15 cellular contexts compared by ENCODE assay signal in the genomic region with DNA sequence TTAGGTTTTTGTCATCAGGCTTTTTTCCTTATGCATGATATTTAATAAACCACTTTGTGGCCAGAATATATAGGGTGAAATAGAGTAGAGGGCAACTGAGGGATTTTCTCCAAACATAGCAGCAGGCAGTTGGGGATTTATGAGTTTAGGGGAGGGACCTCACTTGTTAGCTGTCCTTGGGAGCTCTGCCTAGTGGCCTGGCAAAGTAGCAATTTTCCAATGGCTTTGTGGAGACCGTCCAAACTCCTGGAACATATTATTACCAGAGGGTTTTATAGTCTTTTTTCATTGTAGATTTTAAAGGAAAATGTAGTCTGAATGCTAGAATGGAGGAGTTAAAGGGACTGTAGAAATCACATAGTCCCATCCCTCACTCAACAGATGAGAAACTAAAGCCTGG. TPM values are rescaled to one million over a fixed set of nuclear protein-coding genes. Genes with fewer than 3 reads are reported as not detected.
A peak's percentile ranks its signal among the peaks of the same experiment; 100 is the strongest.
DNase-seq lines count a peak whose midpoint lies in the region; ATAC-seq and TF ChIP-seq lines count a peak whose summit lies in the region.
"Had no signal": no experiment of that assay in that cellular context is flagged by ENCODE, and none has a peak within 500 bp of the region (broad histone marks: within the 10 kb centered on the region; RNA-seq: fewer than 3 reads in every experiment).

No MANE protein-coding gene starts in this region.

- peaks cover 0 to 32% (median 9%) of the 10 kb centered on the region in 4 donors for H3K36me3 ChIP-seq in sigmoid colon

- no peak for TF ChIP-seq POLR2A in sigmoid colon (IDR thresholded peaks at IDR 0.05)

- no peaks in the 10 kb centered on the region for H3K9me3 Mint-ChIP-seq in stimulated activated memory B cell treated with anti-CD40 and anti-IgM and Interleukin-4, amounts not matched to agents 10 μg/mL and 1 μg/mL and 100 μg/mL, for 72 hours
- H3K9me3 Mint-ChIP-seq: endodermal cell had no signal

- H3K27ac ChIP-seq in right cardiac atrium (ENCODE audit: low read length) (peak overlapping the region; percentile 85), sigmoid colon (peak overlapping the region; percentile 43 to 80 (median 76))

- no peak overlapping the region for H3K4me3 Mint-ChIP-seq in stimulated activated memory B cell treated with anti-CD40 and anti-IgM and Interleukin-4, amounts not matched to agents 10 μg/mL and 1 μg/mL and 100 μg/mL, for 72 hours
- H3K4me3 Mint-ChIP-seq: endodermal cell had no signal

- H3K4me3 ChIP-seq in right cardiac atrium (ENCODE audit: low read length) (no peak overlapping the region), sigmoid colon (no peak overlapping the region)

- no peak for TF ChIP-seq EP300 in sigmoid colon (IDR thresholded peaks at IDR 0.05)

- H3K36me3 Mint-ChIP-seq in stimulated activated memory B cell treated with anti-CD40 and anti-IgM and Interleukin-4, amounts not matched to agents 10 μg/mL and 1 μg/mL and 100 μg/mL, for 72 hours = no peaks in the 10 kb centered on the region

- H3K27me3 ChIP-seq in right cardiac atrium (ENCODE audit: control insufficient read depth, insufficient read depth) (no peaks in the 10 kb centered on the region), sigmoid colon (no peaks in the 10 kb centered on the region)

- 26% methylated on average over 1 of the region's 1 CpG for WGBS in right cardiac atrium
- 10 to 55% methylated on average over 1 of the region's 1 CpG for WGBS in sigmoid colon, 2 donors

- no peak for TF ChIP-seq CTCF in sigmoid colon (IDR thresholded peaks at IDR 0.05)

- no peak overlapping the region for H3K27ac Mint-ChIP-seq in stimulated activated memory B cell treated with anti-CD40 and anti-IgM and Interleukin-4, amounts not matched to agents 10 μg/mL and 1 μg/mL and 100 μg/mL, for 72 hours
- H3K27ac Mint-ChIP-seq: endodermal cell had no signal

- H3K4me1 Mint-ChIP-seq in stimulated activated memory B cell treated with anti-CD40 and anti-IgM and Interleukin-4, amounts not matched to agents 10 μg/mL and 1 μg/mL and 100 μg/mL, for 72 hours = no peaks in the 10 kb centered on the region

- peak; percentile 42 to 73 for ATAC-seq in right cardiac atrium
- ATAC-seq in HG03469 (IDR thresholded peaks at IDR 0.05; ENCODE audit: unreplicated experiment) = no peak
- ATAC-seq in stimulated activated memory B cell treated with anti-CD40 and anti-IgM and Interleukin-4, amounts not matched to agents 10 μg/mL and 1 μg/mL and 100 μg/mL, for 72 hours = no peak
- ATAC-seq in HG03521 (IDR thresholded peaks at IDR 0.05; ENCODE audit: unreplicated experiment) = no peak

- DNase-seq in Ammon's horn (ENCODE audit: low spot score) (peak; percentile 35), astrocyte of the hippocampus (ENCODE audit: low read depth, low spot score) (peak; percentile 69), right cardiac atrium (peak; percentile 61 to 79 (median 74)), sigmoid colon (peak; percentile 85), SIG-M5 (lab: John Stamatoyannopoulos, UW) (no peak)
- DNase-seq: activated CD4-positive, CD25-positive, alpha-beta regulatory T cell; activated naive CD4-positive, alpha-beta T cell treated with anti-CD3 and anti-CD28 coated beads, Interleukin-2, amount 50 U/mL, for 16 hours; central memory CD4-positive, alpha-beta T cell; endodermal cell; NCI-H2029 treated with DMSO at 0.1 percent for 48 hours; NCI-H748 treated with DMSO at 0.1 percent for 48 hours; trophoblast cell had no signal

- H3K9me3 ChIP-seq in right cardiac atrium (ENCODE audit: control insufficient read depth, low read length) (no peaks in the 10 kb centered on the region), sigmoid colon (no peaks in the 10 kb centered on the region)

- intact Hi-C loops in right cardiac atrium (cut with DNase I) = no loop called here
- intact Hi-C loops in sigmoid colon (cut with DNase I) = no loop called here

- peaks cover 26% of the 10 kb centered on the region for H3K4me1 ChIP-seq in right cardiac atrium (ENCODE audit: control insufficient read depth, insufficient read depth, low read length)
- H3K4me1 ChIP-seq in sigmoid colon = peaks cover 0 to 100% (median 85%) of the 10 kb centered on the region in 4 donors

- H3K27me3 Mint-ChIP-seq in stimulated activated memory B cell treated with anti-CD40 and anti-IgM and Interleukin-4, amounts not matched to agents 10 μg/mL and 1 μg/mL and 100 μg/mL, for 72 hours = no peaks in the 10 kb centered on the region

RNA-seq across cellular contexts. Expression of a gene that starts 32.2 kb away (rescaled TPM):
- total RNA-seq in right cardiac atrium (10 to 100 TPM; 46.6 to 84.1 (median 55.3) TPM), sigmoid colon (100 to 1,000 TPM in 3 of 4 donors, 10 to 100 TPM in 1; 96.3 to 161 (median 115) TPM)
- polyA plus RNA-seq in right cardiac atrium (15.2 TPM), sigmoid colon (1 to 10 TPM in 2 of 3 donors, under 1 TPM in 1; 0.69 to 7.9 (median 1.8) TPM)

Comparison
In these comparisons a context has a peak if more than half of its experiments do, and no peak if none do; other contexts are left out.
1. ATAC-seq: peak in right cardiac atrium (2 of 2); none in HG03469 (single experiment), stimulated activated memory B cell treated with anti-CD40 and anti-IgM and Interleukin-4, amounts not matched to agents 10 μg/mL and 1 μg/mL and 100 μg/mL, for 72 hours (single experiment) and HG03521 (single experiment).